8 cellular contexts compared by ENCODE assay signal in the genomic region with DNA sequence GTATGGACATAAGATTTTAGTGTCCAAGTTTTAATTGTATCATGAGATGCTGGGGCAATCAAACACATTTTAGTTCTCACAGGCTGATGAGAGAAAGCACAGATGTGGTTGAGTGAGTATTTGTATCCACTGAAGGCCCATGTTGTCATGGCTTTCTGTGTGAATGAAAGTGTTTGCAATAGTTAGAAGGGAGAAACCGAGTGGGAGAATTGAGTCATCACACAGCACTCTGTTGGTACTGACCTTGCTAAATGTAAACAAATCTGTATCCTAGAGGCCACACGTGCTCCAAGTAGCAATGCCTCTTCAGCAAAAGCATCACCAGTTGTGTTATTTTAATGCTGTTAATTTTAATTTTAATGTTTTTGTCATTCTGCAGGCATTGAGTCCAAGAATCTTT.
DNase-seq lines count a peak whose midpoint lies in the region; ATAC-seq, FAIRE-seq and TF ChIP-seq lines count a peak whose summit lies in the region.

No MANE protein-coding gene starts in this region.

- H3K36me3 ChIP-seq in breast epithelium: no peaks in the 10 kb centered on the region

- FAIRE-seq in urothelium cell line (lab: Jason Lieb, UNC): no peak

- peak; percentile 91 for ATAC-seq in HG02970 (IDR thresholded peaks at IDR 0.05; ENCODE audit: low FRiP score, unreplicated experiment)

- intact Hi-C loops in MCF 10A (cut with micrococcal nuclease): no loop called here
- intact Hi-C loops in breast epithelium (cut with DNase I; ENCODE audit: low total_unique reads): no loop called here
- intact Hi-C loops in activated T-helper 2 cell treated with anti-CD3 and anti-CD28 coated beads, Interferon-gamma antibody, Interleukin-2, Interleukin-4, amounts not matched to agents 10 μg/mL and 5 μg/mL and 100 μg/mL, durations not matched to agents 14 hours and 24 hours and 36 hours (cut with micrococcal nuclease): loop anchor here (1.0 kb wide), 1 partner anchor 10 kb away; no protein-coding TSS in a partner anchor

- no peaks in the 10 kb centered on the region for H3K4me1 ChIP-seq in breast epithelium

- BruUV-seq in MCF 10A (replicated peaks; lab: Mats Ljungman, UMichigan): no TSS peak

- DNase-seq in MCF 10A (ENCODE audit: unreplicated experiment): peak; percentile 86
- no peak for DNase-seq in breast epithelium (ENCODE audit: low spot score in 2 of 2)
- peak; percentile 10 for DNase-seq in activated T-helper 2 cell treated with anti-CD3 and anti-CD28 coated beads, Interferon-gamma antibody, Interleukin-2, Interleukin-4, amounts not matched to agents 10 μg/mL and 5 μg/mL and 100 μg/mL, durations not matched to agents 14 hours and 24 hours and 36 hours (ENCODE audit: low spot score)
- peak; percentile 20 for DNase-seq in urothelium cell line (ENCODE audit: low spot score)
- DNase-seq in iPS-NIHi11 (ENCODE audit: low spot score): no peak
- DNase-seq in activated CD4-positive, alpha-beta T cell treated with anti-CD3 and anti-CD28 coated beads, Interleukin-2, amount 50 U/mL, for 1 hour: no peak
- no peak for DNase-seq in substantia nigra (lab: John Stamatoyannopoulos, UW)

- H3K27ac ChIP-seq in breast epithelium (no peak overlapping the region), substantia nigra (ENCODE audit: low read depth, low read length, poor library complexity, severe bottlenecking) (no peak overlapping the region)

- no peak for TF ChIP-seq POLR2A in breast epithelium (IDR thresholded peaks at IDR 0.05)

- H3K27me3 ChIP-seq in breast epithelium: no peaks in the 10 kb centered on the region

- no peaks in the 10 kb centered on the region for H3K9me3 Mint-ChIP-seq in MCF 10A (ENCODE audit: unreplicated experiment)
- H3K9me3 Mint-ChIP-seq in activated T-helper 2 cell treated with anti-CD3 and anti-CD28 coated beads, Interferon-gamma antibody, Interleukin-2, Interleukin-4, amounts not matched to agents 10 μg/mL and 5 μg/mL and 100 μg/mL, durations not matched to agents 14 hours and 24 hours and 36 hours: no peaks in the 10 kb centered on the region

- POLR2A ChIA-PET in MCF 10A (lab: Yijun Ruan, JAX): interaction anchor here (1.1 to 2.4 kb wide), 3 partner anchors 10 to 53 kb away, joined by 3 to 11 read pairs (median 3); no protein-coding TSS in a partner anchor

- H3K4me3 Mint-ChIP-seq in MCF 10A (ENCODE audit: unreplicated experiment): no peak overlapping the region
- no peak overlapping the region for H3K4me3 Mint-ChIP-seq in activated T-helper 2 cell treated with anti-CD3 and anti-CD28 coated beads, Interferon-gamma antibody, Interleukin-2, Interleukin-4, amounts not matched to agents 10 μg/mL and 5 μg/mL and 100 μg/mL, durations not matched to agents 14 hours and 24 hours and 36 hours (ENCODE audit: low read depth)

- TF ChIP-seq CTCF in MCF 10A (IDR thresholded peaks at IDR 0.05; ENCODE audit: unreplicated experiment) (no peak), breast epithelium (IDR thresholded peaks at IDR 0.05) (no peak)

- H3K4me1 Mint-ChIP-seq in MCF 10A (ENCODE audit: insufficient read depth, unreplicated experiment): peaks cover 14% of the 10 kb centered on the region
- peaks cover 5% of the 10 kb centered on the region for H3K4me1 Mint-ChIP-seq in activated T-helper 2 cell treated with anti-CD3 and anti-CD28 coated beads, Interferon-gamma antibody, Interleukin-2, Interleukin-4, amounts not matched to agents 10 μg/mL and 5 μg/mL and 100 μg/mL, durations not matched to agents 14 hours and 24 hours and 36 hours (ENCODE audit: low read depth)

- peaks cover 6% of the 10 kb centered on the region for H3K36me3 Mint-ChIP-seq in MCF 10A (ENCODE audit: insufficient read depth, unreplicated experiment)
- no peaks in the 10 kb centered on the region for H3K36me3 Mint-ChIP-seq in activated T-helper 2 cell treated with anti-CD3 and anti-CD28 coated beads, Interferon-gamma antibody, Interleukin-2, Interleukin-4, amounts not matched to agents 10 μg/mL and 5 μg/mL and 100 μg/mL, durations not matched to agents 14 hours and 24 hours and 36 hours (ENCODE audit: low read depth)

- no peaks in the 10 kb centered on the region for H3K9me3 ChIP-seq in breast epithelium

- CTCF ChIA-PET in MCF 10A (lab: Yijun Ruan, JAX): no interaction called here

- no peaks in the 10 kb centered on the region for H3K27me3 Mint-ChIP-seq in MCF 10A (ENCODE audit: insufficient read depth, unreplicated experiment)
- peaks cover 7% of the 10 kb centered on the region for H3K27me3 Mint-ChIP-seq in activated T-helper 2 cell treated with anti-CD3 and anti-CD28 coated beads, Interferon-gamma antibody, Interleukin-2, Interleukin-4, amounts not matched to agents 10 μg/mL and 5 μg/mL and 100 μg/mL, durations not matched to agents 14 hours and 24 hours and 36 hours (ENCODE audit: low read depth)

- peak overlapping the region; percentile 95 for H3K27ac Mint-ChIP-seq in MCF 10A (ENCODE audit: low read depth, unreplicated experiment)
- peak overlapping the region; percentile 80 for H3K27ac Mint-ChIP-seq in activated T-helper 2 cell treated with anti-CD3 and anti-CD28 coated beads, Interferon-gamma antibody, Interleukin-2, Interleukin-4, amounts not matched to agents 10 μg/mL and 5 μg/mL and 100 μg/mL, durations not matched to agents 14 hours and 24 hours and 36 hours

- no peak overlapping the region for H3K4me3 ChIP-seq in breast epithelium

Comparison
In these comparisons a context has a peak if more than half of its experiments do, and no peak if none do; other contexts are left out.
1. DNase-seq: peak in MCF 10A (single experiment), activated T-helper 2 cell treated with anti-CD3 and anti-CD28 coated beads, Interferon-gamma antibody, Interleukin-2, Interleukin-4, amounts not matched to agents 10 μg/mL and 5 μg/mL and 100 μg/mL, durations not matched to agents 14 hours and 24 hours and 36 hours (single experiment) and urothelium cell line (single experiment); none in breast epithelium (0 of 2), iPS-NIHi11 (single experiment), activated CD4-positive, alpha-beta T cell treated with anti-CD3 and anti-CD28 coated beads, Interleukin-2, amount 50 U/mL, for 1 hour (single experiment) and substantia nigra (0 of 49).